Comparison of ENCODE assay signal across 1 cellular context in genomic region chr5:126780165-126780827, GRCh38.
A peak's percentile ranks its signal among the peaks of the same experiment; 100 is the strongest.
TF ChIP-seq lines count a peak whose summit lies in the region.

No MANE protein-coding gene starts in this region.

TF ChIP-seq in K562, 482 proteins besides CTCF, POLR2A, EP300 and RAD21 (continued from another document):
- TF ChIP-seq JUND (IDR thresholded peaks at IDR 0.05; ENCODE audit: borderline replicate concordance, low read depth, low read length) = peak; percentile 13; the same call in 1 of the 2 replicates
- TF ChIP-seq JUND (tag; IDR thresholded peaks at IDR 0.05; ENCODE audit: borderline replicate concordance, low read depth, low read length) = no peak; the same call in 2 of the 3 replicates
- no peak for TF ChIP-seq CEBPG (CRISPR knock-in tag; IDR thresholded peaks at IDR 0.05)
- TF ChIP-seq CEBPG (tag; conservative IDR thresholded peaks at IDR 0.05 in 1 of 2, IDR thresholded peaks at IDR 0.05 in 1 of 2) = peak in 1 of 2 experiments; percentile 53; a peak in 2 of 4 replicates
- TF ChIP-seq TEAD4 (IDR thresholded peaks at IDR 0.05; ENCODE audit: low read length) = peak; percentile 26; the same call in 1 of the 2 replicates
- no peak for TF ChIP-seq TEAD4 (CRISPR knock-in tag; IDR thresholded peaks at IDR 0.05; ENCODE audit: borderline replicate concordance)
- peak in 1 of 2 experiments; percentile 36; a peak in 1 of 4 replicates for TF ChIP-seq MAZ (CRISPR knock-in tag; conservative IDR thresholded peaks at IDR 0.05 in 1 of 2, IDR thresholded peaks at IDR 0.05 in 1 of 2)
- no peak for TF ChIP-seq CTBP1 (IDR thresholded peaks at IDR 0.05; ENCODE audit: borderline replicate concordance)
- TF ChIP-seq NRF1 (conservative IDR thresholded peaks at IDR 0.05 in 1 of 2, IDR thresholded peaks at IDR 0.05 in 1 of 2) = no peak
- TF ChIP-seq, protein P1, sequence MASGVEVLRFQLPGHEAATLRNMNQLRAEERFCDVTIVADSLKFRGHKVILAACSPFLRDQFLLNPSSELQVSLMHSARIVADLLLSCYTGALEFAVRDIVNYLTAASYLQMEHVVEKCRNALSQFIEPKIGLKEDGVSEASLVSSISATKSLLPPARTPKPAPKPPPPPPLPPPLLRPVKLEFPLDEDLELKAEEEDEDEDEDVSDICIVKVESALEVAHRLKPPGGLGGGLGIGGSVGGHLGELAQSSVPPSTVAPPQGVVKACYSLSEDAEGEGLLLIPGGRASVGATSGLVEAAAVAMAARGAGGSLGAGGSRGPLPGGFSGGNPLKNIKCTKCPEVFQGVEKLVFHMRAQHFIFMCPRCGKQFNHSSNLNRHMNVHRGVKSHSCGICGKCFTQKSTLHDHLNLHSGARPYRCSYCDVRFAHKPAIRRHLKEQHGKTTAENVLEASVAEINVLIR (CRISPR knock-in tag; IDR thresholded peaks at IDR 0.05) = no peak
- TF ChIP-seq ZNF174 (CRISPR knock-in tag; IDR thresholded peaks at IDR 0.05) = no peak
- TF ChIP-seq LARP7 (IDR thresholded peaks at IDR 0.05) = no peak
- peak; percentile 58; the same call in 1 of the 2 replicates for TF ChIP-seq CEBPB (tag; IDR thresholded peaks at IDR 0.05)
- peak; percentile 54 for TF ChIP-seq BRD9 (IDR thresholded peaks at IDR 0.05; ENCODE audit: low read depth, partially characterized antibody)
